8 cellular contexts compared by ENCODE assay signal in the genomic region with DNA sequence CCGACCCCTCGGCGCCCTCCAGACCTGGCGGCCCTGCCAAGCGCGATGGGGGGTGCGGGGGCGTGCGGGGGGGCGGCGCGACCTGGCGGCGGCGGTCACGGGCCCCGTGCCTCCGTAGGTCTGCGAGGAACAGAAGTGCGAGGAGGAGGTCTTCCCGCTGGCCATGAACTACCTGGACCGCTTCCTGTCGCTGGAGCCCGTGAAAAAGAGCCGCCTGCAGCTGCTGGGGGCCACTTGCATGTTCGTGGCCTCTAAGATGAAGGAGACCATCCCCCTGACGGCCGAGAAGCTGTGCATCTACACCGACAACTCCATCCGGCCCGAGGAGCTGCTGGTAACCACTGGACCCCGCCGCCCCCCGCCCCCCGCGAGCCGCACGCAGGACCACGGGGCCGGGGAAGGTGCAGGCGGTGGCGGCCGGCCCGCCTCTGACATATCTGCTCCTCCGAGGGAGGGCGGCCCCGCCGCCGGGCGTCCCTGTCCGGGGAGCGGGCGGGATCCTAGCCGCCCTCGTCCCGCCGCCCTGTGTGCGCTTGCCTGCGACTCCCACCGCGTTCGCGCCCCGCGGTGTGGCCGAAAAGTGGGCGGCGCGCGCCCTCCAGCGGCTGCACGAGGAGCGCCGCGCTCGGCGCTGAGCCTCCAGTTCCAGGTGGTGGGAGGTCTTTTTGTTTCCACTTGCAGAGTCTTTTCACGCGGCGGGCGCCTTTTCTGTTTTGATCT. TPM values are rescaled to one million over a fixed set of nuclear protein-coding genes. Genes with fewer than 3 reads are reported as not detected.
A peak's percentile ranks its signal among the peaks of the same experiment; 100 is the strongest.
DNase-seq lines count a peak whose midpoint lies in the region; TF ChIP-seq lines count a peak whose summit lies in the region.

No MANE protein-coding gene starts in this region.

- peaks cover 15% of the 10 kb centered on the region; the same call in 1 of the 2 replicates for H3F3A ChIP-seq in MM.1S (ENCODE audit: insufficient read depth, low read length)

- H3K79me2 ChIP-seq in MM.1S (ENCODE audit: low read length) (0 out of 2 replicates have a peak, but pooled peaks cover 3% of the 10 kb centered on the region), hepatocyte (peaks cover 39% of the 10 kb centered on the region)

- intact Hi-C loops in vagina (cut with DNase I), result loop anchor here (1.0 to 5.0 kb wide), 2 partner anchors 346 to 540 kb away; no protein-coding TSS in a partner anchor

- TF ChIP-seq POLR2A in vagina (IDR thresholded peaks at IDR 0.05), result no peak

- under 1% methylated on average over 32 of the region's 81 CpGs for WGBS in hepatocyte (ENCODE audit: low lambda C conversion rate, missing lambda C conversion rate)

- TF ChIP-seq CTCF in MM.1S (IDR thresholded peaks at IDR 0.05; ENCODE audit: low read length), result peak; percentile 83
- TF ChIP-seq CTCF in hepatocyte (IDR thresholded peaks at IDR 0.05; ENCODE audit: poor library complexity), result peak; percentile 88
- TF ChIP-seq CTCF in vagina (IDR thresholded peaks at IDR 0.05), result peak; percentile 50 to 96 (median 89)

- H3K4me3 Mint-ChIP-seq in T-helper 2 cell treated with Interferon-gamma antibody and Interleukin-4, amounts not matched to agents 5 μg/mL and 100 μg/mL, for 36 hours, result peak overlapping the region; percentile 65

- H3K4me3 ChIP-seq in MM.1S (ENCODE audit: low read length) (peak overlapping the region; percentile 84), hepatocyte (peak overlapping the region; percentile 85), vagina (peak overlapping the region; percentile 66 to 77)

- H3K9me2 ChIP-seq in MM.1S (replicated peaks; ENCODE audit: insufficient read depth, low read length) (no peaks in the 10 kb centered on the region), hepatocyte (replicated peaks; ENCODE audit: insufficient read depth) (no peaks in the 10 kb centered on the region)

- peak overlapping the region; percentile 74 for H2AFZ ChIP-seq in MM.1S (ENCODE audit: low read length)
- peak overlapping the region; percentile 81 for H2AFZ ChIP-seq in hepatocyte

- H3K4me2 ChIP-seq in MM.1S (ENCODE audit: low read depth, low read length), result peak overlapping the region; percentile 93
- H3K4me2 ChIP-seq in hepatocyte, result peak overlapping the region; percentile 92

- H3K27ac ChIP-seq in MM.1S (ENCODE audit: low read length) (peak overlapping the region; percentile 13; the same call in 1 of the 2 replicates), hepatocyte (peak overlapping the region; percentile 94), vagina (peak overlapping the region; percentile 85)

- H4K20me1 ChIP-seq in MM.1S (ENCODE audit: insufficient read depth, low read length), result no peaks in the 10 kb centered on the region
- H4K20me1 ChIP-seq in hepatocyte (ENCODE audit: insufficient read depth, poor library complexity, severe bottlenecking), result peaks cover 24% of the 10 kb centered on the region

- H3K36me3 ChIP-seq in MM.1S (replicated peaks; ENCODE audit: insufficient read depth, low read length) (no peaks in the 10 kb centered on the region), hepatocyte (replicated peaks; ENCODE audit: insufficient read depth, low read depth) (no peaks in the 10 kb centered on the region), vagina (peaks cover 0 to 5% of the 10 kb centered on the region in 2 donors)

- peaks cover 28% of the 10 kb centered on the region for H3K27me3 Mint-ChIP-seq in T-helper 2 cell treated with Interferon-gamma antibody and Interleukin-4, amounts not matched to agents 5 μg/mL and 100 μg/mL, for 36 hours (ENCODE audit: low read depth)

- H3K36me3 Mint-ChIP-seq in T-helper 2 cell treated with Interferon-gamma antibody and Interleukin-4, amounts not matched to agents 5 μg/mL and 100 μg/mL, for 36 hours (ENCODE audit: low read depth), result no peaks in the 10 kb centered on the region

- no peaks in the 10 kb centered on the region for H3K9me3 Mint-ChIP-seq in T-helper 2 cell treated with Interferon-gamma antibody and Interleukin-4, amounts not matched to agents 5 μg/mL and 100 μg/mL, for 36 hours

- H3K9ac ChIP-seq in MM.1S (ENCODE audit: low read length), result peak overlapping the region; percentile 77

- peaks cover 11% of the 10 kb centered on the region for H3K4me1 ChIP-seq in MM.1S (ENCODE audit: low read length)
- peaks cover 41% of the 10 kb centered on the region for H3K4me1 ChIP-seq in hepatocyte (ENCODE audit: insufficient read depth)
- peaks cover 60% of the 10 kb centered on the region for H3K4me1 ChIP-seq in vagina

- H3K27me3 ChIP-seq in MM.1S (replicated peaks; ENCODE audit: insufficient read depth, low read length) (peaks cover 32% of the 10 kb centered on the region), hepatocyte (no peaks in the 10 kb centered on the region), vagina (no peaks in the 10 kb centered on the region)

- peaks cover 5% of the 10 kb centered on the region for H3K4me1 Mint-ChIP-seq in T-helper 2 cell treated with Interferon-gamma antibody and Interleukin-4, amounts not matched to agents 5 μg/mL and 100 μg/mL, for 36 hours (ENCODE audit: low read depth)

- peak; percentile 40 to 48 for DNase-seq in AML-193 (lab: John Stamatoyannopoulos, UW)
- DNase-seq in GM19240 (ENCODE audit: insufficient read length, low spot score), result peak; percentile 82
- DNase-seq in MM.1S, result peak; percentile 83
- DNase-seq in T-helper 2 cell treated with Interferon-gamma antibody and Interleukin-4, amounts not matched to agents 5 μg/mL and 100 μg/mL, for 36 hours (ENCODE audit: low spot score), result peak; percentile 68
- DNase-seq in anterior cingulate cortex (lab: John Stamatoyannopoulos, UW), result peak in 48 of 58 donors; percentile 9 to 74 (median 41)
- peak; percentile 92 for DNase-seq in hepatocyte (ENCODE audit: low spot score)
- peak; percentile 93 for DNase-seq in retina
- no peak for DNase-seq in vagina (ENCODE audit: extremely low spot score in 2 of 2)

- no peak overlapping the region for H3K27ac Mint-ChIP-seq in T-helper 2 cell treated with Interferon-gamma antibody and Interleukin-4, amounts not matched to agents 5 μg/mL and 100 μg/mL, for 36 hours

- H3K9me3 ChIP-seq in MM.1S (replicated peaks; ENCODE audit: insufficient read depth, low read length) (no peaks in the 10 kb centered on the region), hepatocyte (ENCODE audit: low read depth) (no peaks in the 10 kb centered on the region), vagina (no peaks in the 10 kb centered on the region)

RNA-seq across cellular contexts. Expression of a gene that starts 2.1 kb away (rescaled TPM):
- total RNA-seq in hepatocyte (69.6 and 80.2 TPM in 2 replicates), vagina (112 TPM)
- polyA plus RNA-seq in hepatocyte, result 81.9 and 82.9 TPM in 2 replicates

RNA-seq across cellular contexts. Expression of a gene that starts 32.1 kb away (rescaled TPM):
- total RNA-seq in hepatocyte, result 13.4 and 32.9 TPM in 2 replicates
- polyA plus RNA-seq in hepatocyte, result 12.6 and 19.6 TPM in 2 replicates
- total RNA-seq in vagina, result 15.7 TPM

Comparison
In these comparisons a context has a peak if more than half of its experiments do, and no peak if none do; other contexts are left out.
1. DNase-seq: peak in AML-193 (2 of 2), GM19240 (single experiment), MM.1S (single experiment), T-helper 2 cell treated with Interferon-gamma antibody and Interleukin-4, amounts not matched to agents 5 μg/mL and 100 μg/mL, for 36 hours (single experiment), anterior cingulate cortex (48 of 58), hepatocyte (single experiment) and retina (single experiment); none in vagina (0 of 2).
2. H3K27ac ChIP-seq: peak in every context shown above with its lines; median percentile 94 in hepatocyte; 85 in vagina; 13 in MM.1S.
3. Peak in every context shown above with its lines, with median percentiles within 50 percentile points of each other: H3K4me3 ChIP-seq and CTCF ChIP-seq.